Comparison of ENCODE assay signal across 8 cellular contexts in the genomic region with DNA sequence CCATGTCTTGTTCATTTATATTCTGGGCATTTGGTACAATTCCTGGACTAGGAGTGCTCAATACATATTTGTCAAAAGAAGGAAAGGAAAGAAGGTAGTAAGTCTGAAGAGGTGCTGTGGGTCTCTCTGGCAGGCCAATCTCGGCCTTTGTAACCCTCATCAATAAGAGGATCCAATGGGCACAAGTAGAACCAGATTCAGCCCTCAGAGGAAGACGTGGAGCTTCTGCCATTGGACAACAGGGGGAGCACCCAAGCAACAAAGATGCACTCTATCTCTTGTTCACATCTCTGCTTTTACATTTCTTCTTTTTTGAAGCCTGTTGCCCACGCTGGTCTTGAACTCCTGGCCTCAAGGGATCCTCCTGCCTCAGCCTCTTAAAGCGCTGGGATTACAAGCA. TPM values are rescaled to one million over a fixed set of nuclear protein-coding genes. Genes with fewer than 3 reads are reported as not detected.
DNase-seq lines count a peak whose midpoint lies in the region; ATAC-seq, FAIRE-seq and TF ChIP-seq lines count a peak whose summit lies in the region.

No MANE protein-coding gene starts in this region.

- no peaks in the 10 kb centered on the region for H3K9me2 ChIP-seq in SK-N-SH

- no peaks in the 10 kb centered on the region for H3K9me3 Mint-ChIP-seq in nephron

- H3K36me3 ChIP-seq in SK-N-SH (replicated peaks in 1 of 2; ENCODE audit: control insufficient read depth in 1 of 2, insufficient read depth in 2 of 2, low read length in 1 of 2), result peaks cover 7% of the 10 kb centered on the region in 2 experiments

- H3K4me1 Mint-ChIP-seq in nephron, result peaks cover 30% of the 10 kb centered on the region

- peak; percentile 47 for TF ChIP-seq RAD21 in SK-N-SH (IDR thresholded peaks at IDR 0.05; ENCODE audit: low read length)

- H3K27ac Mint-ChIP-seq in nephron, result no peak overlapping the region

- ATAC-seq in GM19324 (IDR thresholded peaks at IDR 0.05; ENCODE audit: low FRiP score, unreplicated experiment) (no peak), HG02642 (IDR thresholded peaks at IDR 0.05; ENCODE audit: poor library complexity, unreplicated experiment) (no peak)

- no peak for TF ChIP-seq EP300 in SK-N-SH (IDR thresholded peaks at IDR 0.05; ENCODE audit: borderline replicate concordance in 1 of 2, low read depth in 1 of 2, low read length in 1 of 2)

- H3K4me2 ChIP-seq in SK-N-SH, result no peak overlapping the region

- H3K4me3 Mint-ChIP-seq in nephron, result peak overlapping the region; percentile 8 to 79 (median 74)

- no peak for DNase-seq in AG09319 (ENCODE audit: extremely low read depth, low read depth)
- DNase-seq in GM18507 (ENCODE audit: extremely low spot score, insufficient read length, low read depth), result no peak
- DNase-seq in SK-N-SH, result peak; percentile 52
- DNase-seq in astrocyte of the spinal cord (ENCODE audit: low read depth, low spot score), result peak; percentile 35
- no peak for DNase-seq in NCI-H345 (lab: John Stamatoyannopoulos, UW)

- in situ Hi-C loops in astrocyte of the spinal cord (cut with HindIII; ENCODE audit: low sequenced_read_pairs), result no loop called here

- H3K4me1 ChIP-seq in SK-N-SH (ENCODE audit: control insufficient read depth in 1 of 2, insufficient read depth in 2 of 2, low read depth in 1 of 2, low read length in 1 of 2), result peaks cover 5 to 6% of the 10 kb centered on the region in 2 experiments; a peak in 2 of 4 replicates

- POLR2A ChIA-PET in SK-N-SH (lab: Yijun Ruan, JAX), result no interaction called here

- no peaks in the 10 kb centered on the region for H3K27me3 Mint-ChIP-seq in nephron (ENCODE audit: low read depth)

- H3K9me3 ChIP-seq in SK-N-SH, result no peaks in the 10 kb centered on the region

- WGBS in SK-N-SH (ENCODE audit: low lambda C conversion rate), result 73% methylated on average over 4 of the region's 4 CpGs

- H3K27me3 ChIP-seq in SK-N-SH (ENCODE audit: insufficient read depth), result no peaks in the 10 kb centered on the region

- no peak overlapping the region for H3K9ac ChIP-seq in SK-N-SH

- peaks cover 11% of the 10 kb centered on the region for H3K36me3 Mint-ChIP-seq in nephron (ENCODE audit: low read depth)

- no peak overlapping the region for H2AFZ ChIP-seq in SK-N-SH (ENCODE audit: low read depth)

- H3F3A ChIP-seq in SK-N-SH (replicated peaks; ENCODE audit: insufficient read depth), result peaks cover 23% of the 10 kb centered on the region

- no peak overlapping the region for H3K27ac ChIP-seq in SK-N-SH (ENCODE audit: low read depth in 2 of 2, low read length in 1 of 2)

- no peaks in the 10 kb centered on the region for H4K20me1 ChIP-seq in SK-N-SH (ENCODE audit: insufficient read depth)

- CTCF ChIA-PET in SK-N-SH (lab: Yijun Ruan, JAX), result interaction anchor here (1.8 kb wide), 2 partner anchors 9 to 34 kb away, joined by 7 read pairs; a partner anchor contains a TSS

- H3K79me2 ChIP-seq in SK-N-SH (ENCODE audit: insufficient read depth), result peaks cover 39% of the 10 kb centered on the region

- FAIRE-seq in GM18507 (lab: Jason Lieb, UNC), result peak; percentile 73

- H3K4me3 ChIP-seq in SK-N-SH (ENCODE audit: low read depth in 2 of 2, low read length in 1 of 2) (no peak overlapping the region), astrocyte of the spinal cord (ENCODE audit: low read depth, low read length) (no peak overlapping the region)

- TF ChIP-seq CTCF in AG09319 (IDR thresholded peaks at IDR 0.05; ENCODE audit: low read depth, low read length), result peak; percentile 37
- TF ChIP-seq CTCF in SK-N-SH (IDR thresholded peaks at IDR 0.05), result peak; percentile 55
- TF ChIP-seq CTCF in astrocyte of the spinal cord (IDR thresholded peaks at IDR 0.05; ENCODE audit: low read depth, low read length), result peak; percentile 63
- peak in 1 of 3 experiments; percentile 27 for TF ChIP-seq CTCF in nephron (IDR thresholded peaks at IDR 0.05; ENCODE audit: unreplicated experiment in 3 of 3)

TF ChIP-seq in SK-N-SH, 30 proteins besides CTCF, POLR2A, EP300 and RAD21:
- TF ChIP-seq RFX5 (IDR thresholded peaks at IDR 0.05; ENCODE audit: low read length) (no peak), SMC3 (IDR thresholded peaks at IDR 0.05; ENCODE audit: low read depth, low read length) (peak; percentile 39; the same call in 1 of the 2 replicates), FOSL2 (IDR thresholded peaks at IDR 0.05; ENCODE audit: borderline replicate concordance, low read depth) (no peak), GATA2 (CRISPR knock-in tag; IDR thresholded peaks at IDR 0.05) (peak; percentile 55), RCOR1 (IDR thresholded peaks at IDR 0.05; ENCODE audit: low read length) (no peak), ELF1 (IDR thresholded peaks at IDR 0.05) (no peak)

RNA-seq across cellular contexts. Expression of a gene that starts 2.2 kb away (rescaled TPM):
- polyA plus RNA-seq in SK-N-SH (2012; rRNA removed), result 13.8 and 14.8 TPM in 2 replicates
- polyA plus RNA-seq in SK-N-SH (2012; cell fraction: cytosol; rRNA removed), result 8.9 and 11.4 TPM in 2 replicates
- 39.6 and 51.2 TPM in 2 replicates for polyA plus RNA-seq in SK-N-SH (2012; cell fraction: nucleus; rRNA removed)

RNA-seq across cellular contexts. Expression of a gene that starts 8.4 kb away (rescaled TPM):
- polyA plus RNA-seq in SK-N-SH (2012; rRNA removed), result 90.8 and 105 TPM in 2 replicates
- polyA plus RNA-seq in SK-N-SH (2012; cell fraction: cytosol; rRNA removed), result 64.8 and 77.2 TPM in 2 replicates
- polyA plus RNA-seq in SK-N-SH (2012; cell fraction: nucleus; rRNA removed), result 99.7 and 113 TPM in 2 replicates

RNA-seq across cellular contexts. Expression of a gene that starts 19.3 kb away (rescaled TPM):
- polyA plus RNA-seq in SK-N-SH (2012; rRNA removed), result 69.4 and 77.4 TPM in 2 replicates
- 38.8 and 60.3 TPM in 2 replicates for polyA plus RNA-seq in SK-N-SH (2012; cell fraction: cytosol; rRNA removed)
- 116 and 126 TPM in 2 replicates for polyA plus RNA-seq in SK-N-SH (2012; cell fraction: nucleus; rRNA removed)

RNA-seq across cellular contexts. Expression of a gene that starts 34.7 kb away (rescaled TPM):
- polyA plus RNA-seq in SK-N-SH (2012; rRNA removed), result 21.8 and 22.1 TPM in 2 replicates
- 12.6 and 17.4 TPM in 2 replicates for polyA plus RNA-seq in SK-N-SH (2012; cell fraction: cytosol; rRNA removed)
- 48.3 and 61.6 TPM in 2 replicates for polyA plus RNA-seq in SK-N-SH (2012; cell fraction: nucleus; rRNA removed)

RNA-seq across cellular contexts. Expression of a gene that starts 36.3 kb away (rescaled TPM):
- polyA plus RNA-seq in SK-N-SH (2012; rRNA removed), result 99.5 and 128 TPM in 2 replicates
- 68.0 and 70.3 TPM in 2 replicates for polyA plus RNA-seq in SK-N-SH (2012; cell fraction: cytosol; rRNA removed)
- polyA plus RNA-seq in SK-N-SH (2012; cell fraction: nucleus; rRNA removed), result 182 and 268 TPM in 2 replicates

Comparison
In these comparisons a context has a peak if more than half of its experiments do, and no peak if none do; other contexts are left out.
1. DNase-seq: peak in SK-N-SH (single experiment) and astrocyte of the spinal cord (single experiment); none in AG09319 (single experiment), GM18507 (single experiment) and NCI-H345 (single experiment).